In the genomic region with DNA sequence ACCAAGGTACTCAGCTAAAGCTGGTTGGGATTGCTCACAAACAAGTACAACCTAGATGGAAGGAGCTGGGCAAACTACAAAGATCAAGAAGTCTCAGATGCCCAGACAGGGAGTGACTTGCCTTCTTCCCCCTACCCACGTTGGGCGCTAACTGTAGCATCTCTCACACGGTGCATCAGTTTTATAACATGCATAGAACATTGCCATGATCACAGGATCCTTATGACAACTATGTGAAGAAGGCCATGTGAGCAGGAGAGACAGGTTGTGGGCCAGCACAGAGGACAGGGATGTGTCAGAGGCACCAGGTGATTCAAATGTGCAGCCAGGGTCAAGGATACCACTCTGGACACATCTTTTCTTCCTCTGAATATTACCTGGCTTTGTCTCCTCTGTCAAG, we compare ENCODE assay signal across 23 cellular contexts. TPM values are rescaled to one million over a fixed set of nuclear protein-coding genes. Genes with fewer than 3 reads are reported as not detected.
"Had no signal": no experiment of that assay in that cellular context is flagged by ENCODE, and none has a peak within 500 bp of the region (broad histone marks: within the 10 kb centered on the region; RNA-seq: fewer than 3 reads in every experiment).

No MANE protein-coding gene starts in this region.

- FAIRE-seq: colon, endothelial cell of umbilical vein, kidney had no signal

- DNase-seq: cerebellar nuclear complex; effector memory CD8-positive, alpha-beta T cell; erythroblast; foreskin melanocyte; heart left ventricle; hypothalamus; kidney; left cardiac atrium; left ventricle myocardium inferior; naive thymus-derived CD4-positive, alpha-beta T cell; nephron progenitor cell; posterior cingulate gyrus; sigmoid colon; stimulated activated CD4-positive, alpha-beta T cell treated with anti-CD3 and anti-CD28 coated beads, Interleukin-2, amount 100 ng/mL, for 24 hours; stimulated activated naive CD4-positive, alpha-beta T cell; stomach; tibial artery; upper lobe of left lung had no signal

- ATAC-seq: effector memory CD8-positive, alpha-beta T cell; heart left ventricle; left cardiac atrium; naive thymus-derived CD4-positive, alpha-beta T cell had no signal

RNA-seq across cellular contexts. Expression of gene CYP4B1, which starts 28.3 kb away (rescaled TPM):
- total RNA-seq: endothelial cell of umbilical vein; glomerular endothelial cell; mononuclear cell; naive thymus-derived CD4-positive, alpha-beta T cell; osteoblast had no signal
